In the genomic region with DNA sequence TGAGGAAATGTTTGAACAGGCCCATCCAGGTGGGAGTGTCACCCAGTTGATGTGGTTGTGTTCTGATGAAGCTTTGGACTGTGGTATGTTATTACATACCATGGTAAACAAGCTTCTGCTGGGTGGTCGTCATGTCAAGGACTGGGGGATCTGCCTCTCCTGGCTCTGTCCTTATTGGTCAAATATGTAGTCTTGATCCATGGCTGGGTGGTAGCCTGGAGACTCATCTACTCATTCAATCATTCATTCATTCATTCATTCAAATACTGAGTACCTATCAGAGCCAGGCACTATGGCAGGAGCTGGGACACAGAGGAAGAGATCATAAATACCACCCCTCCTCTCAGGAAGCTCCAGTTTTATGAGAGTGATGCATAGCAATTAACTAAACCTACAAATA, we compare ENCODE assay signal across 11 cellular contexts.
"Had no signal": no experiment of that assay in that cellular context is flagged by ENCODE, and none has a peak within 500 bp of the region (broad histone marks: within the 10 kb centered on the region; RNA-seq: fewer than 3 reads in every experiment).

No MANE protein-coding gene starts in this region.

- DNase-seq: GM23248, GOT3, H7, H9, HCEC 1CT, HFFc6 had no signal

- FAIRE-seq: H1, H54 had no signal

- H3K4me2 ChIP-seq: GM23338 had no signal

- H2AFZ ChIP-seq: GM23248, GM23338 had no signal

- H3K4me1 ChIP-seq: HAP-1 had no signal

- H3K9me3 ChIP-seq: HAP-1 had no signal

- H3K4me3 ChIP-seq: GM23248, GM23338, HAP-1 had no signal

- H3K36me3 ChIP-seq: HAP-1 had no signal

- H3K9ac ChIP-seq: GM23248 had no signal

- H3K27ac ChIP-seq: GM23248 had no signal

- ATAC-seq: GM23338, HCT116 had no signal
